In genomic region chr17:17690156-17690737, GRCh38 we compare ENCODE assay signal across 13 cellular contexts. TPM values are rescaled to one million over a fixed set of nuclear protein-coding genes. Genes with fewer than 3 reads are reported as not detected.
A peak's percentile ranks its signal among the peaks of the same experiment; 100 is the strongest.
DNase-seq lines count a peak whose midpoint lies in the region; ATAC-seq and TF ChIP-seq lines count a peak whose summit lies in the region.
"Had no signal": no experiment of that assay in that cellular context is flagged by ENCODE, and none has a peak within 500 bp of the region (broad histone marks: within the 10 kb centered on the region; RNA-seq: fewer than 3 reads in every experiment).

No MANE protein-coding gene starts in this region.

- no peak for TF ChIP-seq POLR2A in ovary (IDR thresholded peaks at IDR 0.05)

- ATAC-seq in activated naive CD8-positive, alpha-beta T cell treated with anti-CD3 and anti-CD28 coated beads, Interleukin-2, amount 10 ng/mL, durations not matched to agents 7 days and 5 days (ENCODE audit: low read depth): no peak
- ATAC-seq in naive thymus-derived CD4-positive, alpha-beta T cell: no peak
- ATAC-seq in GM18511 (IDR thresholded peaks at IDR 0.05; ENCODE audit: unreplicated experiment): no peak

- H3K4me1 ChIP-seq in naive thymus-derived CD4-positive, alpha-beta T cell (ENCODE audit: control insufficient read depth in 2 of 2, insufficient read depth in 2 of 2, low read length in 2 of 2): peaks cover 9 to 47% of the 10 kb centered on the region in 2 donors
- peaks cover 33% of the 10 kb centered on the region for H3K4me1 ChIP-seq in ovary (ENCODE audit: insufficient read depth)

- H3K4me3 Mint-ChIP-seq in CD14-positive monocyte: peak overlapping the region in 1 of 2 donors; percentile 15
- no peak overlapping the region for H3K4me3 Mint-ChIP-seq in activated naive CD8-positive, alpha-beta T cell treated with anti-CD3 and anti-CD28 coated beads, Interleukin-2, amount 10 ng/mL, durations not matched to agents 7 days and 5 days
- peak overlapping the region in 6 of 10 donors; percentile 1 to 96 (median 41) for H3K4me3 Mint-ChIP-seq in naive thymus-derived CD4-positive, alpha-beta T cell

- peaks cover 7 to 10% of the 10 kb centered on the region in 2 donors for H3K36me3 Mint-ChIP-seq in CD14-positive monocyte
- H3K36me3 Mint-ChIP-seq in activated naive CD8-positive, alpha-beta T cell treated with anti-CD3 and anti-CD28 coated beads, Interleukin-2, amount 10 ng/mL, durations not matched to agents 7 days and 5 days: peaks cover 3% of the 10 kb centered on the region
- peaks cover 0 to 11% (median 0%) of the 10 kb centered on the region in 5 donors for H3K36me3 Mint-ChIP-seq in naive thymus-derived CD4-positive, alpha-beta T cell

- no peaks in the 10 kb centered on the region for H3K9me3 ChIP-seq in naive thymus-derived CD4-positive, alpha-beta T cell (ENCODE audit: control insufficient read depth in 2 of 3, low read length in 3 of 3)
- no peaks in the 10 kb centered on the region for H3K9me3 ChIP-seq in ovary
- H3K9me3 ChIP-seq: right atrium auricular region had no signal

- DNase-seq in CD14-positive monocyte (ENCODE audit: low spot score): no peak
- peak; percentile 67 for DNase-seq in GM12865 (ENCODE audit: low read depth)
- DNase-seq in activated naive CD8-positive, alpha-beta T cell treated with anti-CD3 and anti-CD28 coated beads, Interleukin-2, amount 10 ng/mL, durations not matched to agents 7 days and 5 days: no peak
- no peak for DNase-seq in naive thymus-derived CD4-positive, alpha-beta T cell
- DNase-seq in inferior parietal cortex (ENCODE audit: extremely low spot score): no peak
- no peak for DNase-seq in ovary
- DNase-seq: DMS 273 treated with DMSO at 0.1 percent for 48 hours, GOT3, NCI-H1092, NCI-H526, SHP77 had no signal

- no peak for TF ChIP-seq EP300 in ovary (IDR thresholded peaks at IDR 0.05)

- peaks cover 0 to 1% (median 0%) of the 10 kb centered on the region in 7 donors for H3K9me3 Mint-ChIP-seq in CD14-positive monocyte
- no peaks in the 10 kb centered on the region for H3K9me3 Mint-ChIP-seq in activated naive CD8-positive, alpha-beta T cell treated with anti-CD3 and anti-CD28 coated beads, Interleukin-2, amount 10 ng/mL, durations not matched to agents 7 days and 5 days
- H3K9me3 Mint-ChIP-seq in naive thymus-derived CD4-positive, alpha-beta T cell: no peaks in the 10 kb centered on the region

- H3K27me3 Mint-ChIP-seq in CD14-positive monocyte (ENCODE audit: low read depth in 3 of 3): peaks cover 0 to 6% (median 3%) of the 10 kb centered on the region in 3 donors
- no peaks in the 10 kb centered on the region for H3K27me3 Mint-ChIP-seq in activated naive CD8-positive, alpha-beta T cell treated with anti-CD3 and anti-CD28 coated beads, Interleukin-2, amount 10 ng/mL, durations not matched to agents 7 days and 5 days
- H3K27me3 Mint-ChIP-seq in naive thymus-derived CD4-positive, alpha-beta T cell: no peaks in the 10 kb centered on the region

- POLR2A ChIA-PET in activated naive CD8-positive, alpha-beta T cell treated with anti-CD3 and anti-CD28 coated beads, Interleukin-2, amount 10 ng/mL, durations not matched to agents 7 days and 5 days (lab: Charles Lee): interaction anchor here (0.7 to 6.2 kb wide), 5 partner anchors 7 to 268 kb away, joined by 3 to 39 read pairs (median 5); partner anchors contain the start of gene SREBF1
- POLR2A ChIA-PET in naive thymus-derived CD4-positive, alpha-beta T cell (lab: Charles Lee): interaction anchor here (0.6 to 6.3 kb wide), 5 partner anchors 9 to 150 kb away, joined by 3 to 47 read pairs (median 4); partner anchors contain the start of gene RAI1

- CTCF ChIA-PET in naive thymus-derived CD4-positive, alpha-beta T cell (lab: Charles Lee): interaction anchor here (1.0 to 2.2 kb wide), 3 partner anchors 8 to 170 kb away, joined by 3 to 7 read pairs (median 5); no protein-coding TSS in a partner anchor

- H3K4me3 ChIP-seq in GM12865 (ENCODE audit: low read depth, low read length) (no peak overlapping the region), ovary (no peak overlapping the region)
- no peak overlapping the region for H3K4me3 ChIP-seq in naive thymus-derived CD4-positive, alpha-beta T cell (ENCODE audit: low read length)
- H3K4me3 ChIP-seq: right atrium auricular region had no signal

- peaks cover 0 to 3% (median 0%) of the 10 kb centered on the region in 3 experiments for H3K36me3 ChIP-seq in naive thymus-derived CD4-positive, alpha-beta T cell (ENCODE audit: control insufficient read depth in 2 of 3, insufficient read depth in 3 of 3, low read length in 3 of 3)
- H3K36me3 ChIP-seq in ovary: no peaks in the 10 kb centered on the region
- H3K36me3 ChIP-seq: right atrium auricular region had no signal

- H3K27ac ChIP-seq in naive thymus-derived CD4-positive, alpha-beta T cell (ENCODE audit: low read depth, low read length): peak overlapping the region; percentile 93
- peak overlapping the region in 1 of 2 donors; percentile 72 for H3K27ac ChIP-seq in ovary

- peak overlapping the region in 6 of 7 donors; percentile 35 to 73 (median 60) for H3K27ac Mint-ChIP-seq in CD14-positive monocyte
- H3K27ac Mint-ChIP-seq in activated naive CD8-positive, alpha-beta T cell treated with anti-CD3 and anti-CD28 coated beads, Interleukin-2, amount 10 ng/mL, durations not matched to agents 7 days and 5 days: peak overlapping the region; percentile 4
- H3K27ac Mint-ChIP-seq in naive thymus-derived CD4-positive, alpha-beta T cell: peak overlapping the region in 8 of 9 donors; percentile 71 to 99 (median 98)

- H3K4me1 Mint-ChIP-seq in CD14-positive monocyte: peaks cover 67% of the 10 kb centered on the region
- H3K4me1 Mint-ChIP-seq in activated naive CD8-positive, alpha-beta T cell treated with anti-CD3 and anti-CD28 coated beads, Interleukin-2, amount 10 ng/mL, durations not matched to agents 7 days and 5 days: peaks cover 56% of the 10 kb centered on the region
- H3K4me1 Mint-ChIP-seq in naive thymus-derived CD4-positive, alpha-beta T cell: peaks cover 44 to 68% (median 61%) of the 10 kb centered on the region in 7 donors

- H3K27me3 ChIP-seq in naive thymus-derived CD4-positive, alpha-beta T cell (ENCODE audit: control insufficient read depth in 2 of 2, insufficient read depth in 2 of 2, low read length in 2 of 2): no peaks in the 10 kb centered on the region
- no peaks in the 10 kb centered on the region for H3K27me3 ChIP-seq in ovary
- H3K27me3 ChIP-seq: right atrium auricular region had no signal

- WGBS in ovary, 3 donors: 84 to 90% (median 84%) methylated on average over 9 of the region's 9 CpGs

- TF ChIP-seq CTCF in CD14-positive monocyte (IDR thresholded peaks at IDR 0.05) (no peak), GM12865 (IDR thresholded peaks at IDR 0.05; ENCODE audit: insufficient read depth, low read depth, low read length, missing control alignments) (no peak), ovary (IDR thresholded peaks at IDR 0.05) (no peak)

- intact Hi-C loops in CD14-positive monocyte (cut with micrococcal nuclease) (loop anchor here in 1 of 2 donors (10.0 kb wide), 1 partner anchor 345 kb away; the partner anchor contains the start of genes ATPAF2 and GID4), ovary (cut with DNase I) (loop anchor here in 1 of 4 donors (10.0 kb wide), 1 partner anchor 115 kb away; no protein-coding TSS in a partner anchor)
- intact Hi-C loops in naive thymus-derived CD4-positive, alpha-beta T cell (cut with micrococcal nuclease): no loop called here

RNA-seq across cellular contexts. Expression of gene RAI1, which starts 9.0 kb away (rescaled TPM):
- 1 to 10 TPM in 1 of 2 donors, under 1 TPM in 1; 0.89 to 1.5 TPM for polyA plus RNA-seq in CD14-positive monocyte
- total RNA-seq in activated naive CD8-positive, alpha-beta T cell treated with anti-CD3 and anti-CD28 coated beads, Interleukin-2, amount 10 ng/mL, durations not matched to agents 7 days and 5 days: 10 to 100 TPM; 25.0 to 25.5 TPM
- 10 to 100 TPM; 20.1 to 46.2 (median 23.6) TPM for total RNA-seq in naive thymus-derived CD4-positive, alpha-beta T cell
- 1 to 10 TPM; 2.0 to 4.0 TPM for polyA plus RNA-seq in naive thymus-derived CD4-positive, alpha-beta T cell
- 10 to 100 TPM; 16.3 to 57.7 (median 37.5) TPM for total RNA-seq in ovary
- 10 to 100 TPM in 1 of 2 donors, 1 to 10 TPM in 1; 1.5 to 14.5 TPM for polyA plus RNA-seq in ovary

Comparison
In these comparisons a context has a peak if more than half of its experiments do, and no peak if none do; other contexts are left out.
1. H3K27ac Mint-ChIP-seq: peak in every context shown above with its lines; median percentile 98 in naive thymus-derived CD4-positive, alpha-beta T cell; 60 in CD14-positive monocyte; 4 in activated naive CD8-positive, alpha-beta T cell treated with anti-CD3 and anti-CD28 coated beads, Interleukin-2, amount 10 ng/mL, durations not matched to agents 7 days and 5 days.